In genomic region chr15:98647774-98648653, GRCh38 we compare ENCODE assay signal across 1 cellular context.
TF ChIP-seq lines count a peak whose summit lies in the region.

Gene IGF1R, plus strand, starts transcription at chr15:98648539. Its CDS starts 1,043 bp downstream, at chr15:98649582.

TF ChIP-seq in HepG2, 621 proteins besides CTCF, POLR2A, EP300 and RAD21 (continued from another document):
- TF ChIP-seq NR0B2 (CRISPR knock-in tag; IDR thresholded peaks at IDR 0.05), result no peak
- TF ChIP-seq MXD4 (CRISPR knock-in tag; IDR thresholded peaks at IDR 0.05), result no peak
- TF ChIP-seq ZNF605 (CRISPR knock-in tag; IDR thresholded peaks at IDR 0.05), result no peak
- TF ChIP-seq GMEB2 (CRISPR knock-in tag; IDR thresholded peaks at IDR 0.05; ENCODE audit: low read depth), result peak; percentile 62; the same call in 1 of the 2 replicates
- no peak for TF ChIP-seq RFXANK (CRISPR knock-in tag; IDR thresholded peaks at IDR 0.05)
- peak; percentile 34; the same call in 1 of the 2 replicates for TF ChIP-seq HOXA3 (CRISPR knock-in tag; IDR thresholded peaks at IDR 0.05)
- TF ChIP-seq SMAD9 (CRISPR knock-in tag; IDR thresholded peaks at IDR 0.05), result no peak
- no peak for TF ChIP-seq MXD3 (CRISPR knock-in tag; IDR thresholded peaks at IDR 0.05)
- peak; percentile 97 for TF ChIP-seq PRDM15 (CRISPR knock-in tag; IDR thresholded peaks at IDR 0.05)
- TF ChIP-seq SMAD3 (CRISPR knock-in tag; IDR thresholded peaks at IDR 0.05), result no peak
- peak; percentile 17; the same call in 1 of the 2 replicates for TF ChIP-seq ZNF768 (CRISPR knock-in tag; IDR thresholded peaks at IDR 0.05)
- 0 out of 2 replicates have a peak, but pooled peaks have one; percentile 60 for TF ChIP-seq ZNF740 (CRISPR knock-in tag; IDR thresholded peaks at IDR 0.05)
- no peak for TF ChIP-seq ZNF841 (CRISPR knock-in tag; IDR thresholded peaks at IDR 0.05; ENCODE audit: borderline replicate concordance)
- TF ChIP-seq TCF12 (IDR thresholded peaks at IDR 0.05), result no peak
- no peak for TF ChIP-seq TCF12 (CRISPR knock-in tag; IDR thresholded peaks at IDR 0.05)
- TF ChIP-seq SOX6 (IDR thresholded peaks at IDR 0.05), result no peak
- TF ChIP-seq SOX6 (CRISPR knock-in tag; IDR thresholded peaks at IDR 0.05), result 0 out of 2 replicates have a peak, but pooled peaks have one; percentile 10
- TF ChIP-seq CEBPZ (IDR thresholded peaks at IDR 0.05; ENCODE audit: low read length), result no peak
- no peak for TF ChIP-seq ZNF543 (CRISPR knock-in tag; IDR thresholded peaks at IDR 0.05)
- TF ChIP-seq ZBTB14 (CRISPR knock-in tag; IDR thresholded peaks at IDR 0.05), result peak; percentile 91
- no peak for TF ChIP-seq SMARCE1 (IDR thresholded peaks at IDR 0.05; ENCODE audit: borderline replicate concordance)
- peak; percentile 10; the same call in 1 of the 2 replicates for TF ChIP-seq ELF3 (CRISPR knock-in tag; IDR thresholded peaks at IDR 0.05)
- 0 out of 2 replicates have a peak, but pooled peaks have one; percentile 47 for TF ChIP-seq ZNF792 (CRISPR knock-in tag; IDR thresholded peaks at IDR 0.05)
- TF ChIP-seq ASH2L (IDR thresholded peaks at IDR 0.05; ENCODE audit: insufficient read length, low read depth, low read length), result peak; percentile 47
- TF ChIP-seq FOXP1 (IDR thresholded peaks at IDR 0.05), result no peak
- 0 out of 2 replicates have a peak, but pooled peaks have one; percentile 30 for TF ChIP-seq FOXP1 (CRISPR knock-in tag; IDR thresholded peaks at IDR 0.05)
- no peak for TF ChIP-seq KLF9 (CRISPR knock-in tag; IDR thresholded peaks at IDR 0.05; ENCODE audit: low read depth)
- 0 out of 2 replicates have a peak, but pooled peaks have one; percentile 16 for TF ChIP-seq BHLHE40 (IDR thresholded peaks at IDR 0.05; ENCODE audit: low read length)
- TF ChIP-seq RBFOX2 (IDR thresholded peaks at IDR 0.05; ENCODE audit: low read depth, low read length), result peak; percentile 76
- TF ChIP-seq MXI1 (IDR thresholded peaks at IDR 0.05; ENCODE audit: borderline replicate concordance, low read depth, low read length), result peak; percentile 48; the same call in 1 of the 3 replicates
